1 cellular context compared by ENCODE assay signal in the genomic region with DNA sequence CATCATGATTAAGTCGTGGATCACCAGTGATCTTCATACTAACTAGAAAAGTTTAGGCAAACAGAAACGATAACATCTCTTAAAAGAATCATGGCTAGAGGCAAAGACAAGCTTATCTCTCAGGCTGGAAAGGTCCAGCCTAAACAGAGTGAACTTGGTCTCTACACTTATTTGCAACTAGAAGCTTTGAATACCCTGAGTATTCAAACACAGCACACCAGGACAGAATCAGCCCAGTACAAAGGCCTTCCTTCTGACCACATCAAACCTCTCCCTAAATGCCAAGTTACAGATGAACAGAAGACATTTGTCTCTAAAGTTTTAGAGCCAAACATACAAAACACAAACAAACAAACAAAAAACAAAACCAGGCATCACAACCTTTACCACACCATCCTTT.
TF ChIP-seq lines count a peak whose summit lies in the region.

No MANE protein-coding gene starts in this region.

TF ChIP-seq in GM12878, 131 proteins besides CTCF, POLR2A, EP300 and RAD21:
- no peak for TF ChIP-seq YBX1 (IDR thresholded peaks at IDR 0.05)
- no peak for TF ChIP-seq TCF7 (IDR thresholded peaks at IDR 0.05; ENCODE audit: borderline replicate concordance)
- no peak for TF ChIP-seq FOXK2 (IDR thresholded peaks at IDR 0.05)
- no peak for TF ChIP-seq FOS (IDR thresholded peaks at IDR 0.05; ENCODE audit: borderline replicate concordance, extremely low read depth, insufficient read length)
- no peak for TF ChIP-seq ZBED1 (IDR thresholded peaks at IDR 0.05; ENCODE audit: borderline replicate concordance)
- no peak for TF ChIP-seq BHLHE40 (IDR thresholded peaks at IDR 0.05; ENCODE audit: borderline replicate concordance in 1 of 2, low read depth in 2 of 2, low read length in 1 of 2)
- no peak for TF ChIP-seq SPI1 (IDR thresholded peaks at IDR 0.05; ENCODE audit: borderline replicate concordance, insufficient read depth, low read depth, low read length)
- TF ChIP-seq, protein P1, sequence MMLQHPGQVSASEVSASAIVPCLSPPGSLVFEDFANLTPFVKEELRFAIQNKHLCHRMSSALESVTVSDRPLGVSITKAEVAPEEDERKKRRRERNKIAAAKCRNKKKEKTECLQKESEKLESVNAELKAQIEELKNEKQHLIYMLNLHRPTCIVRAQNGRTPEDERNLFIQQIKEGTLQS (IDR thresholded peaks at IDR 0.05; ENCODE audit: borderline replicate concordance, extremely low read depth, low read depth, low read length): no peak
- TF ChIP-seq NKRF (conservative IDR thresholded peaks at IDR 0.05): no peak
- no peak for TF ChIP-seq YY1 (IDR thresholded peaks at IDR 0.05; ENCODE audit: low read depth, low read length)
